10 cellular contexts compared by ENCODE assay signal in genomic region chr1:70486676-70487470, GRCh38.
DNase-seq lines count a peak whose midpoint lies in the region; ATAC-seq, FAIRE-seq and TF ChIP-seq lines count a peak whose summit lies in the region.
"Had no signal": no experiment of that assay in that cellular context is flagged by ENCODE, and none has a peak within 500 bp of the region (broad histone marks: within the 10 kb centered on the region; RNA-seq: fewer than 3 reads in every experiment).

No MANE protein-coding gene starts in this region.

- H3K36me3 Mint-ChIP-seq in astrocyte (ENCODE audit: low read depth, unreplicated experiment), result no peaks in the 10 kb centered on the region

- peak overlapping the region; percentile 55 for H3K27ac Mint-ChIP-seq in astrocyte (ENCODE audit: unreplicated experiment)
- H3K27ac Mint-ChIP-seq: nephron progenitor cell had no signal

- TF ChIP-seq CTCF in astrocyte (IDR thresholded peaks at IDR 0.05; ENCODE audit: insufficient read depth, low read depth, low read length) (no peak), keratinocyte (optimal IDR thresholded peaks at IDR 0.05 in 1 of 3, IDR thresholded peaks at IDR 0.05 in 1 of 3, conservative IDR thresholded peaks at IDR 0.05 in 1 of 3; ENCODE audit: extremely low read depth in 1 of 3, insufficient read depth in 2 of 3, low read length in 3 of 3) (peak in 1 of 3 experiments; percentile 23), uterus (IDR thresholded peaks at IDR 0.05) (no peak), kidney (IDR thresholded peaks at IDR 0.05; ENCODE audit: borderline replicate concordance, extremely low read depth, insufficient read depth) (no peak)

- peaks cover 28% of the 10 kb centered on the region for H3K4me1 Mint-ChIP-seq in astrocyte (ENCODE audit: low read depth, unreplicated experiment)
- H3K4me1 Mint-ChIP-seq: nephron progenitor cell had no signal

- dilution Hi-C loops in keratinocyte (cut with MboI; ENCODE audit: extremely low pct_ligation_motif_present, low sequenced_read_pairs), result no loop called here

- H3K27ac ChIP-seq in astrocyte (ENCODE audit: low read depth, low read length) (peak overlapping the region; percentile 48), keratinocyte (ENCODE audit: control insufficient read depth, insufficient read depth, low read length) (no peak overlapping the region), uterus (peak overlapping the region; percentile 22 to 57), kidney (ENCODE audit: low read depth in 2 of 2, low read length in 2 of 2) (no peak overlapping the region)

- H3K9ac ChIP-seq in astrocyte (ENCODE audit: low read length), result peak overlapping the region; percentile 17
- H3K9ac ChIP-seq in keratinocyte (ENCODE audit: control insufficient read depth, extremely low read depth, insufficient read depth, low read length), result no peak overlapping the region
- H3K9ac ChIP-seq in kidney (ENCODE audit: low read length in 2 of 2), result no peak overlapping the region

- no peaks in the 10 kb centered on the region for H3K27me3 ChIP-seq in astrocyte (ENCODE audit: insufficient read depth, low read length)
- no peaks in the 10 kb centered on the region for H3K27me3 ChIP-seq in keratinocyte (ENCODE audit: control insufficient read depth, extremely low read depth, insufficient read depth, low read length)
- no peaks in the 10 kb centered on the region for H3K27me3 ChIP-seq in uterus

- intact Hi-C loops in uterus (cut with DNase I; ENCODE audit: low total_unique reads), result no loop called here
- intact Hi-C loops in kidney (cut with DNase I), result no loop called here

- H4K20me1 ChIP-seq in astrocyte (ENCODE audit: insufficient read depth, low read length) (no peaks in the 10 kb centered on the region), keratinocyte (ENCODE audit: control insufficient read depth, extremely low read depth, insufficient read depth, low read length) (no peaks in the 10 kb centered on the region)

- H3K4me1 ChIP-seq in astrocyte (ENCODE audit: insufficient read depth, low read length) (peaks cover 15% of the 10 kb centered on the region), keratinocyte (ENCODE audit: control insufficient read depth, extremely low read depth, insufficient read depth, low read length) (peaks cover 17% of the 10 kb centered on the region), uterus (no peaks in the 10 kb centered on the region), kidney (ENCODE audit: control insufficient read depth in 1 of 2, insufficient read depth in 1 of 2, low read depth in 1 of 2, low read length in 2 of 2) (no peaks in the 10 kb centered on the region)

- no peak for ATAC-seq in HG02642 (IDR thresholded peaks at IDR 0.05; ENCODE audit: poor library complexity, unreplicated experiment)

- no peak overlapping the region for H2AFZ ChIP-seq in astrocyte (ENCODE audit: low read depth, low read length)
- H2AFZ ChIP-seq in keratinocyte (ENCODE audit: control insufficient read depth, low read length), result peak overlapping the region; percentile 60

- no peaks in the 10 kb centered on the region for H3K9me3 Mint-ChIP-seq in astrocyte (ENCODE audit: unreplicated experiment)
- H3K9me3 Mint-ChIP-seq: nephron progenitor cell had no signal

- no peak overlapping the region for H3K4me3 ChIP-seq in astrocyte (ENCODE audit: insufficient read depth, low read depth, low read length)
- no peak overlapping the region for H3K4me3 ChIP-seq in keratinocyte (ENCODE audit: control insufficient read depth in 2 of 3, extremely low read depth in 1 of 3, insufficient read depth in 2 of 3, low read depth in 1 of 3, low read length in 3 of 3)
- H3K4me3 ChIP-seq in uterus, result no peak overlapping the region
- no peak overlapping the region for H3K4me3 ChIP-seq in kidney (ENCODE audit: low read length in 2 of 2)

- no peaks in the 10 kb centered on the region for H3K9me3 ChIP-seq in astrocyte (ENCODE audit: insufficient read depth, low read depth, low read length)
- H3K9me3 ChIP-seq in keratinocyte (ENCODE audit: control insufficient read depth, low read depth, low read length), result no peaks in the 10 kb centered on the region
- no peaks in the 10 kb centered on the region for H3K9me3 ChIP-seq in uterus
- H3K9me3 ChIP-seq in kidney (ENCODE audit: control insufficient read depth in 1 of 2, low read length in 2 of 2), result no peaks in the 10 kb centered on the region

- H3K36me3 ChIP-seq in astrocyte (ENCODE audit: insufficient read depth, low read length) (no peaks in the 10 kb centered on the region), keratinocyte (ENCODE audit: control insufficient read depth in 2 of 2, extremely low read depth in 1 of 2, insufficient read depth in 2 of 2, low read length in 2 of 2) (no peaks in the 10 kb centered on the region), uterus (no peaks in the 10 kb centered on the region), kidney (ENCODE audit: control insufficient read depth in 1 of 2, insufficient read depth in 2 of 2, low read length in 2 of 2) (no peaks in the 10 kb centered on the region)

- H3K4me3 Mint-ChIP-seq in astrocyte (ENCODE audit: unreplicated experiment), result no peak overlapping the region
- H3K4me3 Mint-ChIP-seq: nephron progenitor cell had no signal

- H3K27me3 Mint-ChIP-seq in astrocyte (ENCODE audit: low read depth, unreplicated experiment), result no peaks in the 10 kb centered on the region

- peak; percentile 28 for DNase-seq in NCI-H82 (lab: John Stamatoyannopoulos, UW)
- DNase-seq in NCI-H82 treated with DMSO at 0.1 percent for 48 hours (lab: John Stamatoyannopoulos, UW; ENCODE audit: unreplicated experiment), result no peak
- peak; percentile 95 for DNase-seq in astrocyte (ENCODE audit: low read depth)
- DNase-seq in keratinocyte (ENCODE audit: low read depth, low spot score), result peak; percentile 40
- peak; percentile 69 to 76 for DNase-seq in uterus
- DNase-seq in kidney, result no peak
- no peak for DNase-seq in amygdala (lab: John Stamatoyannopoulos, UW)
- DNase-seq: activated CD8-positive, alpha-beta memory T cell treated with anti-CD3 and anti-CD28 coated beads for 24 hours had no signal

- no peaks in the 10 kb centered on the region for H3K9me1 ChIP-seq in keratinocyte (ENCODE audit: control insufficient read depth, extremely low read depth, insufficient read depth, low read length)

- H3K4me2 ChIP-seq in astrocyte (ENCODE audit: low read length) (peak overlapping the region; percentile 43), keratinocyte (ENCODE audit: control insufficient read depth, extremely low read depth, insufficient read depth, low read depth, low read length) (peak overlapping the region; percentile 9)

- TF ChIP-seq POLR2A in uterus (IDR thresholded peaks at IDR 0.05), result no peak

- FAIRE-seq in astrocyte (lab: Jason Lieb, UNC) (peak; percentile 17), keratinocyte (lab: Jason Lieb, UNC) (peak; percentile 84), kidney (lab: Jason Lieb, UNC) (no peak)

- H3K79me2 ChIP-seq in astrocyte (ENCODE audit: insufficient read depth, low read length), result no peaks in the 10 kb centered on the region
- no peaks in the 10 kb centered on the region for H3K79me2 ChIP-seq in keratinocyte (ENCODE audit: control insufficient read depth, insufficient read depth, low read length)

Comparison
In these comparisons a context has a peak if more than half of its experiments do, and no peak if none do; other contexts are left out.
1. DNase-seq: peak in NCI-H82 (single experiment), astrocyte (single experiment), keratinocyte (single experiment) and uterus (2 of 2); none in NCI-H82 treated with DMSO at 0.1 percent for 48 hours (single experiment), kidney (single experiment) and amygdala (0 of 56).
2. H3K27ac ChIP-seq: peak in astrocyte (single experiment) and uterus (2 of 2); none in keratinocyte (single experiment) and kidney (0 of 2).